Comparison of ENCODE assay signal across 9 cellular contexts in the genomic region with DNA sequence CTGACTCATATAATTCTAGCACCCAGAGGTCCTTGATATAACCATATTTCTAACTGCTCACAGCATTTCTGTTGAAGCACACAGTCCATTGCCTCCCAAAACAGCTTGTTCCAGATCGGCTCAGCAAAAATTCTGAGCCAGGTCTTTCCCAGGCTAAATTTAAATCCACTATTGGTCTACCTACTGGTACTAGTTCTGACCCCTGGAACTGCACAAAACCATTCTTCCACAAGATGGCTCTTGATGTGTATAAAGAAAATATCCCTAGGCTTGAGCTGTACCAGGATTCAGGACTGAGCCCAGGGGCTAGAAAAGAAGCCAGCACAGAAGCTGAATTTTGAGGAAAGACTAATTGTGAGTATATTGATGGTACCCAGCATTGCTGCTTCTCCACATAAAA.
DNase-seq lines count a peak whose midpoint lies in the region; ATAC-seq and TF ChIP-seq lines count a peak whose summit lies in the region.
"Had no signal": no experiment of that assay in that cellular context is flagged by ENCODE, and none has a peak within 500 bp of the region (broad histone marks: within the 10 kb centered on the region; RNA-seq: fewer than 3 reads in every experiment).

No MANE protein-coding gene starts in this region.

- H3K4me3 ChIP-seq in RWPE2 (ENCODE audit: severe bottlenecking) (no peak overlapping the region), fibroblast of mammary gland (ENCODE audit: control insufficient read depth, low read depth, low read length) (no peak overlapping the region), trophoblast cell (ENCODE audit: low read depth, low read length) (no peak overlapping the region), aorta (ENCODE audit: low read length in 2 of 2) (no peak overlapping the region)

- H3K27ac ChIP-seq in H9 (ENCODE audit: insufficient read length, low read depth, low read length) = no peak overlapping the region
- H3K27ac ChIP-seq in RWPE2 (ENCODE audit: poor library complexity, severe bottlenecking) = no peak overlapping the region
- no peak overlapping the region for H3K27ac ChIP-seq in trophoblast cell (ENCODE audit: low read depth, low read length)
- no peak overlapping the region for H3K27ac ChIP-seq in aorta (ENCODE audit: low read depth in 1 of 2, low read length in 2 of 2)

- no peaks in the 10 kb centered on the region for H4K20me1 ChIP-seq in H9 (ENCODE audit: control insufficient read depth, insufficient read depth, insufficient read length)

- no peak overlapping the region for H3K27ac Mint-ChIP-seq in H9
- H3K27ac Mint-ChIP-seq: T-helper 1 cell treated with Interleukin-12 subunit alpha and Interleukin-12 subunit beta and Interleukin-4 antibody, amounts not matched to agents 30 μg/mL and 1 μg/mL, for 36 hours had no signal

- H2AFZ ChIP-seq in H9 (ENCODE audit: low read length) (no peak overlapping the region), trophoblast cell (ENCODE audit: insufficient read depth, low read length, poor library complexity) (no peak overlapping the region)

- no peak overlapping the region for H2BK15ac ChIP-seq in H9 (ENCODE audit: low read depth, low read length)

- no peak overlapping the region for H3K14ac ChIP-seq in H9 (ENCODE audit: insufficient read depth, low read length)
- no peak overlapping the region for H3K14ac ChIP-seq in trophoblast cell (ENCODE audit: low read length)

- H4K5ac ChIP-seq in H9 (ENCODE audit: insufficient read length, low read depth, low read length) = no peak overlapping the region

- H3K79me1 ChIP-seq in H9 (ENCODE audit: insufficient read depth, low read depth, low read length, poor library complexity, severe bottlenecking) (no peaks in the 10 kb centered on the region), trophoblast cell (ENCODE audit: low read length) (no peaks in the 10 kb centered on the region)

- H3K4me2 ChIP-seq in H9 (ENCODE audit: insufficient read depth, insufficient read length, low read length) (no peak overlapping the region), trophoblast cell (ENCODE audit: low read length) (no peak overlapping the region)

- H3K9me3 Mint-ChIP-seq in H9 = peaks cover 12 to 14% of the 10 kb centered on the region in 2 experiments

- no peak overlapping the region for H3K23ac ChIP-seq in H9 (ENCODE audit: insufficient read length, low read depth, low read length)
- no peak overlapping the region for H3K23ac ChIP-seq in trophoblast cell (ENCODE audit: low read length)

- H3K23me2 ChIP-seq in H9 (ENCODE audit: insufficient read length, low read depth, low read length, poor library complexity, severe bottlenecking) = no peaks in the 10 kb centered on the region

- ATAC-seq in RWPE2 (ENCODE audit: low read depth) (no peak), aorta (ENCODE audit: low FRiP score) (no peak)

- H4K91ac ChIP-seq in H9 (ENCODE audit: insufficient read length, low read depth, low read length) (no peak overlapping the region), trophoblast cell (ENCODE audit: low read depth, low read length) (no peak overlapping the region)

- no peak overlapping the region for H2BK20ac ChIP-seq in H9 (ENCODE audit: low read depth, low read length, poor library complexity, severe bottlenecking)

- H3K9ac ChIP-seq in H9 (ENCODE audit: extremely low read depth, insufficient read length, low read length) (no peak overlapping the region), trophoblast cell (ENCODE audit: low read length) (no peak overlapping the region)

- H3K36me3 ChIP-seq in RWPE2 (ENCODE audit: low read depth) (no peaks in the 10 kb centered on the region), trophoblast cell (ENCODE audit: control insufficient read depth in 1 of 2, insufficient read depth in 2 of 2, low read length in 2 of 2) (no peaks in the 10 kb centered on the region), aorta (ENCODE audit: control insufficient read depth in 1 of 2, insufficient read depth in 2 of 2, low read length in 1 of 2) (no peaks in the 10 kb centered on the region)

- H2BK120ac ChIP-seq in H9 (ENCODE audit: low read depth, low read length, poor library complexity, severe bottlenecking) (no peak overlapping the region), trophoblast cell (ENCODE audit: insufficient read depth, low read length, poor library complexity) (no peak overlapping the region)

- H4K8ac ChIP-seq in H9 (replicated peaks; ENCODE audit: insufficient read length, low read depth, low read length) = no peak overlapping the region
- H4K8ac ChIP-seq in trophoblast cell (ENCODE audit: low read depth, low read length) = no peak overlapping the region

- H2AK5ac ChIP-seq in H9 (ENCODE audit: insufficient read length, low read length) (no peak overlapping the region), trophoblast cell (ENCODE audit: low read length) (no peak overlapping the region)

- H3K27me3 ChIP-seq in H9 (ENCODE audit: insufficient read depth, low read length) (no peaks in the 10 kb centered on the region), RWPE2 (ENCODE audit: insufficient read depth, poor library complexity, severe bottlenecking) (no peaks in the 10 kb centered on the region), trophoblast cell (ENCODE audit: insufficient read depth, low read length) (no peaks in the 10 kb centered on the region), aorta (ENCODE audit: control insufficient read depth in 1 of 2, insufficient read depth in 2 of 2, low read length in 1 of 2) (no peaks in the 10 kb centered on the region)

- intact Hi-C loops in aorta (cut with DNase I) = loop anchor here in 1 of 2 donors (5.0 kb wide), 1 partner anchor 158 kb away; the partner anchor contains the start of gene CEMIP

- no peak overlapping the region for H3K4me3 Mint-ChIP-seq in H9
- H3K4me3 Mint-ChIP-seq: T-helper 1 cell treated with Interleukin-12 subunit alpha and Interleukin-12 subunit beta and Interleukin-4 antibody, amounts not matched to agents 30 μg/mL and 1 μg/mL, for 36 hours had no signal

- H3K9me3 ChIP-seq in H9 (ENCODE audit: control insufficient read depth, low read depth, low read length) (no peaks in the 10 kb centered on the region), RWPE2 (ENCODE audit: severe bottlenecking) (no peaks in the 10 kb centered on the region), trophoblast cell (ENCODE audit: insufficient read depth, low read depth, low read length) (no peaks in the 10 kb centered on the region), aorta (ENCODE audit: control insufficient read depth, low read length) (no peaks in the 10 kb centered on the region)

- no peak overlapping the region for H3T11ph ChIP-seq in H9 (ENCODE audit: low read length)

- H3K79me2 ChIP-seq in H9 (ENCODE audit: insufficient read depth, low read length) = no peaks in the 10 kb centered on the region
- no peaks in the 10 kb centered on the region for H3K79me2 ChIP-seq in trophoblast cell (ENCODE audit: control insufficient read depth, insufficient read depth, low read length, poor library complexity)

- H3K4me1 ChIP-seq in H9 (ENCODE audit: insufficient read depth, low read length) (no peaks in the 10 kb centered on the region), RWPE2 (ENCODE audit: insufficient read depth, poor library complexity, severe bottlenecking) (peaks cover 13% of the 10 kb centered on the region), trophoblast cell (ENCODE audit: control insufficient read depth in 1 of 2, insufficient read depth in 2 of 2, low read length in 2 of 2) (no peaks in the 10 kb centered on the region), aorta (ENCODE audit: control insufficient read depth in 1 of 2, insufficient read depth in 2 of 2, low read length in 2 of 2) (no peaks in the 10 kb centered on the region)

- H3K18ac ChIP-seq in H9 (ENCODE audit: insufficient read length, low read depth, low read length) (no peak overlapping the region), trophoblast cell (ENCODE audit: low read length) (no peak overlapping the region)

- no peak for DNase-seq in H9
- DNase-seq in RWPE2 (ENCODE audit: low spot score) = no peak
- peak; percentile 33 for DNase-seq in fibroblast of mammary gland (ENCODE audit: low read depth)
- DNase-seq in trophoblast cell = peak; percentile 39 to 66
- no peak for DNase-seq in aorta
- DNase-seq in NCI-H1436 treated with DMSO at 0.1 percent for 48 hours (lab: John Stamatoyannopoulos, UW) = no peak
- DNase-seq in NCI-H2171 (lab: John Stamatoyannopoulos, UW) = no peak
- DNase-seq: NCI-H187 treated with DMSO at 0.1 percent for 48 hours had no signal

- no peak overlapping the region for H3K56ac ChIP-seq in H9 (ENCODE audit: insufficient read length, low read depth, low read length)

- H3K4me1 Mint-ChIP-seq in H9 = 0 out of 4 replicates have a peak, but pooled peaks cover 0 to 4% of the 10 kb centered on the region in 2 experiments

- H4K12ac ChIP-seq in trophoblast cell (ENCODE audit: low read depth, low read length) = no peak overlapping the region

- no peak overlapping the region for H2BK5ac ChIP-seq in H9 (ENCODE audit: insufficient read length, low read length)
- no peak overlapping the region for H2BK5ac ChIP-seq in trophoblast cell (ENCODE audit: low read depth, low read length, poor library complexity)

- peak; percentile 18; the same call in 1 of the 3 replicates for TF ChIP-seq CTCF in H9 (conservative IDR thresholded peaks at IDR 0.05)
- TF ChIP-seq CTCF in RWPE2 (IDR thresholded peaks at IDR 0.05; ENCODE audit: poor library complexity, severe bottlenecking) = peak; percentile 45
- TF ChIP-seq CTCF in fibroblast of mammary gland (conservative IDR thresholded peaks at IDR 0.05; ENCODE audit: control insufficient read depth, insufficient read depth, low read depth, low read length) = peak; percentile 18

- H3K36me3 Mint-ChIP-seq in H9 (ENCODE audit: insufficient read depth in 1 of 3, low read depth in 3 of 3) = peaks cover 0 to 5% (median 4%) of the 10 kb centered on the region in 3 experiments; a peak in 5 of 7 replicates

- H3K4ac ChIP-seq in H9 (ENCODE audit: low read depth, low read length) = no peak overlapping the region
- no peak overlapping the region for H3K4ac ChIP-seq in trophoblast cell (ENCODE audit: low read depth, low read length)

- peaks cover 2% of the 10 kb centered on the region for H3K27me3 Mint-ChIP-seq in H9 (ENCODE audit: low read depth)

- H2BK12ac ChIP-seq in H9 (ENCODE audit: insufficient read length, low read depth, low read length) (no peak overlapping the region), trophoblast cell (ENCODE audit: low read length) (no peak overlapping the region)

- WGBS in H9 (ENCODE audit: extremely low coverage, insufficient read length, low lambda C conversion rate) = no CpG with 5 or more reads among the region's 1 CpG
- no CpG with 5 or more reads among the region's 1 CpG for WGBS in trophoblast cell (ENCODE audit: extremely low coverage, insufficient coverage, insufficient read length)
- WGBS in aorta, 2 donors = 3 to 9% methylated on average over 1 of the region's 1 CpG

Comparison
In these comparisons a context has a peak if more than half of its experiments do, and no peak if none do; other contexts are left out.
1. DNase-seq: peak in fibroblast of mammary gland (single experiment) and trophoblast cell (2 of 2); none in H9 (single experiment), RWPE2 (single experiment), aorta (0 of 2), NCI-H1436 treated with DMSO at 0.1 percent for 48 hours (single experiment) and NCI-H2171 (single experiment).
2. Peak in every context shown above with its lines, with median percentiles within 50 percentile points of each other: CTCF ChIP-seq.